In genomic region chr6:45073771-45074170, GRCh38 we compare ENCODE assay signal across 16 cellular contexts.
"Had no signal": no experiment of that assay in that cellular context is flagged by ENCODE, and none has a peak within 500 bp of the region (broad histone marks: within the 10 kb centered on the region; RNA-seq: fewer than 3 reads in every experiment).

No MANE protein-coding gene starts in this region.

- ATAC-seq: activated CD4-positive, CD25-positive, alpha-beta regulatory T cell treated with anti-CD3 and anti-CD28 coated beads, Interleukin-2, amount 50 U/mL, for 24 hours; activated T-helper 17 cell treated with anti-CD3 and anti-CD28 coated beads, Interleukin-2, amount 50 U/mL, for 72 hours; lower lobe of right lung; stimulated activated effector memory CD8-positive, alpha-beta T cell treated with anti-CD3 and anti-CD28 coated beads, Interleukin-12 subunit alpha, Interleukin-12 subunit beta, amount 100 ng/mL, for 72 hours had no signal

- DNase-seq: activated CD4-positive, alpha-beta T cell treated with anti-CD3 and anti-CD28 coated beads, Interleukin-2, amount 50 U/mL, for 48 hours; activated naive CD4-positive, alpha-beta T cell treated with anti-CD3 and anti-CD28 coated beads, Interleukin-2, amount 10 ng/mL, durations not matched to agents 7 days and 5 days; anterior cingulate cortex; colonic mucosa; hippocampal formation; lower lobe of right lung; naive B cell; SJCRH30; substantia nigra; SW 1271; transverse colon had no signal

- H3K27ac Mint-ChIP-seq: activated naive CD4-positive, alpha-beta T cell treated with anti-CD3 and anti-CD28 coated beads, Interleukin-2, amount 10 ng/mL, durations not matched to agents 7 days and 5 days; activated T-helper 17 cell treated with anti-CD3 and anti-CD28 coated beads, Interleukin-2, amount 50 U/mL, for 72 hours; stimulated activated effector memory CD8-positive, alpha-beta T cell treated with anti-CD3 and anti-CD28 coated beads, Interleukin-12 subunit alpha, Interleukin-12 subunit beta, amount 100 ng/mL, for 72 hours; T-helper 2 cell treated with Interferon-gamma antibody and Interleukin-4, amounts not matched to agents 5 μg/mL and 100 μg/mL, for 36 hours had no signal

- H3K27ac ChIP-seq: colonic mucosa, lower lobe of right lung, right atrium auricular region, SJCRH30, transverse colon had no signal

- H3K27me3 Mint-ChIP-seq: activated naive CD4-positive, alpha-beta T cell treated with anti-CD3 and anti-CD28 coated beads, Interleukin-2, amount 10 ng/mL, durations not matched to agents 7 days and 5 days; activated T-helper 17 cell treated with anti-CD3 and anti-CD28 coated beads, Interleukin-2, amount 50 U/mL, for 72 hours; naive B cell had no signal

- H3K4me3 ChIP-seq: colonic mucosa, lower lobe of right lung, right atrium auricular region, SJCRH30, transverse colon had no signal

- H3K36me3 Mint-ChIP-seq: stimulated activated effector memory CD8-positive, alpha-beta T cell treated with anti-CD3 and anti-CD28 coated beads, Interleukin-12 subunit alpha, Interleukin-12 subunit beta, amount 100 ng/mL, for 72 hours had no signal

- H3K4me3 Mint-ChIP-seq: activated naive CD4-positive, alpha-beta T cell treated with anti-CD3 and anti-CD28 coated beads, Interleukin-2, amount 10 ng/mL, durations not matched to agents 7 days and 5 days; activated T-helper 17 cell treated with anti-CD3 and anti-CD28 coated beads, Interleukin-2, amount 50 U/mL, for 72 hours; naive B cell; stimulated activated effector memory CD8-positive, alpha-beta T cell treated with anti-CD3 and anti-CD28 coated beads, Interleukin-12 subunit alpha, Interleukin-12 subunit beta, amount 100 ng/mL, for 72 hours; T-helper 2 cell treated with Interferon-gamma antibody and Interleukin-4, amounts not matched to agents 5 μg/mL and 100 μg/mL, for 36 hours had no signal

- H3K4me1 Mint-ChIP-seq: stimulated activated effector memory CD8-positive, alpha-beta T cell treated with anti-CD3 and anti-CD28 coated beads, Interleukin-12 subunit alpha, Interleukin-12 subunit beta, amount 100 ng/mL, for 72 hours had no signal
